Comparison of ENCODE assay signal across 15 cellular contexts in genomic region chr11:112511271-112511670, GRCh38.
A peak's percentile ranks its signal among the peaks of the same experiment; 100 is the strongest.
DNase-seq lines count a peak whose midpoint lies in the region; ATAC-seq, FAIRE-seq and TF ChIP-seq lines count a peak whose summit lies in the region.
"Had no signal": no experiment of that assay in that cellular context is flagged by ENCODE, and none has a peak within 500 bp of the region (broad histone marks: within the 10 kb centered on the region; RNA-seq: fewer than 3 reads in every experiment).

No MANE protein-coding gene starts in this region.

- peaks cover 28% of the 10 kb centered on the region for H3K27me3 ChIP-seq in foreskin keratinocyte

- no peak for FAIRE-seq in GM19239 (lab: Jason Lieb, UNC)

- no peaks in the 10 kb centered on the region for H3K4me1 ChIP-seq in foreskin keratinocyte
- H3K4me1 ChIP-seq: HAP-1 had no signal

- no peak overlapping the region for H3K4me3 Mint-ChIP-seq in stimulated activated effector memory CD8-positive, alpha-beta T cell treated with anti-CD3 and anti-CD28 coated beads, Interleukin-12 subunit alpha, Interleukin-12 subunit beta, amount 100 ng/mL, for 72 hours
- H3K4me3 Mint-ChIP-seq in natural killer cell = no peak overlapping the region
- H3K4me3 Mint-ChIP-seq: CD8-positive, alpha-beta T cell; IgD-negative memory B cell had no signal

- H3K27ac Mint-ChIP-seq in stimulated activated effector memory CD8-positive, alpha-beta T cell treated with anti-CD3 and anti-CD28 coated beads, Interleukin-12 subunit alpha, Interleukin-12 subunit beta, amount 100 ng/mL, for 72 hours = no peak overlapping the region
- H3K27ac Mint-ChIP-seq in natural killer cell = no peak overlapping the region
- H3K27ac Mint-ChIP-seq: CD8-positive, alpha-beta T cell; IgD-negative memory B cell had no signal

- ATAC-seq in foreskin keratinocyte = peak; percentile 92
- ATAC-seq in stimulated activated effector memory CD8-positive, alpha-beta T cell treated with anti-CD3 and anti-CD28 coated beads, Interleukin-12 subunit alpha, Interleukin-12 subunit beta, amount 100 ng/mL, for 72 hours = peak; percentile 43
- ATAC-seq in natural killer cell = no peak
- ATAC-seq: CD8-positive, alpha-beta T cell; Panc1 had no signal

- peak; percentile 31 for DNase-seq in DMS53 (lab: John Stamatoyannopoulos, UW)
- no peak for DNase-seq in DMS53 treated with DMSO at 0.1 percent for 48 hours (lab: John Stamatoyannopoulos, UW; ENCODE audit: unreplicated experiment)
- peak; percentile 13 for DNase-seq in amniotic epithelial cell (ENCODE audit: low read depth)
- peak; percentile 55 to 72 for DNase-seq in foreskin keratinocyte
- DNase-seq in stimulated activated effector memory CD8-positive, alpha-beta T cell treated with anti-CD3 and anti-CD28 coated beads, Interleukin-12 subunit alpha, Interleukin-12 subunit beta, amount 100 ng/mL, for 72 hours (ENCODE audit: low spot score in 2 of 2) = no peak
- no peak for DNase-seq in natural killer cell
- no peak for DNase-seq in GM19239 (ENCODE audit: insufficient read length, low spot score)
- no peak for DNase-seq in stimulated activated CD4-positive, alpha-beta T cell treated with anti-CD3 and anti-CD28 coated beads, Interleukin-1b, Interleukin-23, amount 100 ng/mL, for 48 hours
- DNase-seq: CD8-positive, alpha-beta T cell; NCI-H146; SHP77 had no signal

- no peaks in the 10 kb centered on the region for H3K9me3 Mint-ChIP-seq in stimulated activated effector memory CD8-positive, alpha-beta T cell treated with anti-CD3 and anti-CD28 coated beads, Interleukin-12 subunit alpha, Interleukin-12 subunit beta, amount 100 ng/mL, for 72 hours
- no peaks in the 10 kb centered on the region for H3K9me3 Mint-ChIP-seq in natural killer cell
- H3K9me3 Mint-ChIP-seq: CD8-positive, alpha-beta T cell had no signal

- H3K27ac ChIP-seq in foreskin keratinocyte = no peak overlapping the region
- H3K27ac ChIP-seq: 22Rv1 had no signal

- intact Hi-C loops in natural killer cell (cut with micrococcal nuclease) = no loop called here

- H3K4me1 Mint-ChIP-seq in stimulated activated effector memory CD8-positive, alpha-beta T cell treated with anti-CD3 and anti-CD28 coated beads, Interleukin-12 subunit alpha, Interleukin-12 subunit beta, amount 100 ng/mL, for 72 hours = no peaks in the 10 kb centered on the region
- H3K4me1 Mint-ChIP-seq in natural killer cell = peaks cover 0 to under 1% of the 10 kb centered on the region in 2 donors

- peaks cover 6 to 17% of the 10 kb centered on the region in 2 donors for H3K27me3 Mint-ChIP-seq in natural killer cell (ENCODE audit: low read depth in 2 of 2)

- TF ChIP-seq CTCF in foreskin keratinocyte (conservative IDR thresholded peaks at IDR 0.05) (peak; percentile 29), natural killer cell (IDR thresholded peaks at IDR 0.05) (no peak)

- H3K36me3 Mint-ChIP-seq in stimulated activated effector memory CD8-positive, alpha-beta T cell treated with anti-CD3 and anti-CD28 coated beads, Interleukin-12 subunit alpha, Interleukin-12 subunit beta, amount 100 ng/mL, for 72 hours = no peaks in the 10 kb centered on the region
- H3K36me3 Mint-ChIP-seq in natural killer cell = no peaks in the 10 kb centered on the region
- H3K36me3 Mint-ChIP-seq: CD8-positive, alpha-beta T cell had no signal

Comparison
In these comparisons a context has a peak if more than half of its experiments do, and no peak if none do; other contexts are left out.
1. DNase-seq: peak in DMS53 (single experiment), amniotic epithelial cell (single experiment) and foreskin keratinocyte (2 of 2); none in DMS53 treated with DMSO at 0.1 percent for 48 hours (single experiment), stimulated activated effector memory CD8-positive, alpha-beta T cell treated with anti-CD3 and anti-CD28 coated beads, Interleukin-12 subunit alpha, Interleukin-12 subunit beta, amount 100 ng/mL, for 72 hours (0 of 2), natural killer cell (single experiment), GM19239 (single experiment) and stimulated activated CD4-positive, alpha-beta T cell treated with anti-CD3 and anti-CD28 coated beads, Interleukin-1b, Interleukin-23, amount 100 ng/mL, for 48 hours (single experiment).
2. ATAC-seq: peak in foreskin keratinocyte (single experiment) and stimulated activated effector memory CD8-positive, alpha-beta T cell treated with anti-CD3 and anti-CD28 coated beads, Interleukin-12 subunit alpha, Interleukin-12 subunit beta, amount 100 ng/mL, for 72 hours (single experiment); none in natural killer cell (0 of 3).